ENCODE assay signal across 10 cellular contexts in the genomic region with DNA sequence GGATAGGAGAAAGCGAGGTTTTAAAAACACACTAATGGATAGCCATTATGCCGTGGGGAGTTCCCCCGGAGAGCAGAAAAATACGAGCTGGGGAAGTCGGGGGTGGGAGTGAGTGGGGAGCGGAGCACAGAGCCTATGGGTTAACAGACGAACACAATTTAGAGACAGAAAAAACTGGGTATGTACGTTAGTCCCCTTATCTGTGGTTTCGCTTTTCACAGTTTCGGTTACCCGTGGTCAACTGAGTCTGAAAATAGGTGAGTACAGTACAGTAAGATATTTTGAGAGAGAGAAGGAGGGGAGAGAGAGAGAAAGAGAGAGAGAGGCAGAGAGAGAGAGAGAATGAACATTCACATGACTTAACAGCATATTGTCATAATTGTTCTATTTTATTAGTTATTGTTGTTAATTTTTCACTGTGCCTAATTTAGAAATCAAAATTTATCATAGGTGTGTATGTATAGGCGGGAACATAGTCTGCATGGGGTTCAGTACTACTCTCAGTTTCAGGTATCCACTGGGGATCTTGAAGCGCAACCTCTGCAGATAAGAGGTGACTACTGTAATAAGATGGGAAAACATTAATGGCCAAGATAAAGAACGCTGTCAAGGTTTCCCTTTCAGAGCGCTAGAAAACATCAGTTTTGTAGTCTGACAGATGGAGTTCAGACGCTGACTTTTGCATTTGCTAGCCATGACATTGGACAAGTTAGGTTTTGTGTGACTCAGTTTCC.
DNase-seq lines count a peak whose midpoint lies in the region; ATAC-seq, FAIRE-seq and TF ChIP-seq lines count a peak whose summit lies in the region.
"Had no signal": no experiment of that assay in that cellular context is flagged by ENCODE, and none has a peak within 500 bp of the region (broad histone marks: within the 10 kb centered on the region; RNA-seq: fewer than 3 reads in every experiment).

No MANE protein-coding gene starts in this region.

- H3K27me3 ChIP-seq in neuronal stem cell (ENCODE audit: control insufficient read depth in 3 of 3, insufficient read depth in 3 of 3, low read depth in 1 of 3, low read length in 3 of 3): no peaks in the 10 kb centered on the region

- CTCF ChIA-PET in GM10248 (lab: Yijun Ruan, JAX): interaction anchor here (1.9 kb wide), 1 partner anchor 11 kb away, joined by 5 read pairs; no protein-coding TSS in a partner anchor

- peaks cover 20% of the 10 kb centered on the region for H3K27me3 Mint-ChIP-seq in activated naive CD8-positive, alpha-beta T cell treated with anti-CD3 and anti-CD28 coated beads, Interleukin-2, amount 10 ng/mL, durations not matched to agents 7 days and 5 days

- H3K9me3 Mint-ChIP-seq in activated naive CD8-positive, alpha-beta T cell treated with anti-CD3 and anti-CD28 coated beads, Interleukin-2, amount 10 ng/mL, durations not matched to agents 7 days and 5 days: no peaks in the 10 kb centered on the region

- no peak overlapping the region for H3K9ac ChIP-seq in neuronal stem cell (ENCODE audit: low read depth, low read length, poor library complexity)

- TF ChIP-seq CTCF in GM10248 (IDR thresholded peaks at IDR 0.05; ENCODE audit: control extremely low read depth, extremely low read depth, low read depth, missing control alignments) (no peak), GM20000 (IDR thresholded peaks at IDR 0.05; ENCODE audit: extremely low read depth, missing control alignments) (no peak)

- no peak overlapping the region for H3K27ac Mint-ChIP-seq in activated naive CD8-positive, alpha-beta T cell treated with anti-CD3 and anti-CD28 coated beads, Interleukin-2, amount 10 ng/mL, durations not matched to agents 7 days and 5 days

- H3K27ac ChIP-seq in neuronal stem cell (replicated peaks; ENCODE audit: low read length): no peak overlapping the region

- no peak overlapping the region for H2AK5ac ChIP-seq in neuronal stem cell (ENCODE audit: low read depth, low read length)

- H3K36me3 Mint-ChIP-seq in activated naive CD8-positive, alpha-beta T cell treated with anti-CD3 and anti-CD28 coated beads, Interleukin-2, amount 10 ng/mL, durations not matched to agents 7 days and 5 days: no peaks in the 10 kb centered on the region

- peak; percentile 84 for ATAC-seq in HG03135 (IDR thresholded peaks at IDR 0.05; ENCODE audit: unreplicated experiment)
- ATAC-seq in activated naive CD8-positive, alpha-beta T cell treated with anti-CD3 and anti-CD28 coated beads, Interleukin-2, amount 10 ng/mL, durations not matched to agents 7 days and 5 days (ENCODE audit: low read depth): no peak

- no peak for FAIRE-seq in GM19239 (lab: Jason Lieb, UNC)

- peak; percentile 50 for DNase-seq in GM10248 (ENCODE audit: extremely low spot score)
- DNase-seq in GM20000 (ENCODE audit: low spot score): peak; percentile 70
- DNase-seq in activated naive CD8-positive, alpha-beta T cell treated with anti-CD3 and anti-CD28 coated beads, Interleukin-2, amount 10 ng/mL, durations not matched to agents 7 days and 5 days: no peak
- DNase-seq in neuronal stem cell (ENCODE audit: low spot score): no peak
- DNase-seq in HuH-7 (ENCODE audit: low spot score): no peak
- DNase-seq in GM19239 (ENCODE audit: insufficient read length, low spot score): no peak
- no peak for DNase-seq in NCI-H146 (lab: John Stamatoyannopoulos, UW)
- DNase-seq: C1 segment of cervical spinal cord; stimulated activated CD4-positive, alpha-beta T cell treated with anti-CD3 and anti-CD28 coated beads, Interleukin-2, amount 100 ng/mL, for 48 hours had no signal

- no peak overlapping the region for H4K91ac ChIP-seq in neuronal stem cell (ENCODE audit: low read depth, low read length, poor library complexity)

- H3K4me2 ChIP-seq in neuronal stem cell (ENCODE audit: insufficient read depth, low read length, poor library complexity, severe bottlenecking): no peak overlapping the region

- no peak overlapping the region for H3K4me3 ChIP-seq in neuronal stem cell (ENCODE audit: low read length in 2 of 2)

- H3K4me3 Mint-ChIP-seq in activated naive CD8-positive, alpha-beta T cell treated with anti-CD3 and anti-CD28 coated beads, Interleukin-2, amount 10 ng/mL, durations not matched to agents 7 days and 5 days: peak overlapping the region; percentile 39

- WGBS in neuronal stem cell (ENCODE audit: extremely low coverage in 2 of 2, insufficient read length in 2 of 2, insufficient replicate concordance in 1 of 2), 2 donors: no CpG with 5 or more reads among the region's 16 CpGs

- no peaks in the 10 kb centered on the region for H3K36me3 ChIP-seq in neuronal stem cell (replicated peaks in 1 of 2; ENCODE audit: control insufficient read depth in 2 of 2, insufficient read depth in 2 of 2, low read length in 2 of 2)

- POLR2A ChIA-PET in GM10248 (lab: Yijun Ruan, JAX): no interaction called here
- POLR2A ChIA-PET in activated naive CD8-positive, alpha-beta T cell treated with anti-CD3 and anti-CD28 coated beads, Interleukin-2, amount 10 ng/mL, durations not matched to agents 7 days and 5 days (lab: Charles Lee): no interaction called here

- no peak overlapping the region for H2BK15ac ChIP-seq in neuronal stem cell (ENCODE audit: low read length)

- H3K23ac ChIP-seq in neuronal stem cell (ENCODE audit: low read depth, low read length, poor library complexity): no peak overlapping the region

- H2BK12ac ChIP-seq in neuronal stem cell (ENCODE audit: low read length): no peak overlapping the region

- H3K9me3 ChIP-seq in neuronal stem cell (replicated peaks in 1 of 2; ENCODE audit: control insufficient read depth in 2 of 2, insufficient read depth in 1 of 2, low read depth in 1 of 2, low read length in 2 of 2): no peaks in the 10 kb centered on the region

- H2AFZ ChIP-seq in neuronal stem cell (ENCODE audit: low read length): no peak overlapping the region

- no peaks in the 10 kb centered on the region for H3K79me1 ChIP-seq in neuronal stem cell (ENCODE audit: low read depth, low read length)

- no peak overlapping the region for H2BK120ac ChIP-seq in neuronal stem cell (ENCODE audit: low read depth, low read length)

- H3K4me1 ChIP-seq in neuronal stem cell (ENCODE audit: control insufficient read depth in 2 of 2, insufficient read depth in 1 of 2, low read depth in 1 of 2, low read length in 2 of 2): peaks cover 0 to 2% of the 10 kb centered on the region in 2 donors

- H2BK5ac ChIP-seq in neuronal stem cell (ENCODE audit: low read length): no peak overlapping the region

- H3K4ac ChIP-seq in neuronal stem cell (ENCODE audit: low read length): no peak overlapping the region

- no peak overlapping the region for H3K18ac ChIP-seq in neuronal stem cell (ENCODE audit: low read length)

- no peak overlapping the region for H4K8ac ChIP-seq in neuronal stem cell (ENCODE audit: low read depth, low read length)

- peaks cover 3% of the 10 kb centered on the region for H3K4me1 Mint-ChIP-seq in activated naive CD8-positive, alpha-beta T cell treated with anti-CD3 and anti-CD28 coated beads, Interleukin-2, amount 10 ng/mL, durations not matched to agents 7 days and 5 days

- no peak overlapping the region for H3K14ac ChIP-seq in neuronal stem cell (ENCODE audit: low read length)

Comparison
In these comparisons a context has a peak if more than half of its experiments do, and no peak if none do; other contexts are left out.
1. DNase-seq: peak in GM10248 (single experiment) and GM20000 (single experiment); none in activated naive CD8-positive, alpha-beta T cell treated with anti-CD3 and anti-CD28 coated beads, Interleukin-2, amount 10 ng/mL, durations not matched to agents 7 days and 5 days (single experiment), neuronal stem cell (single experiment), HuH-7 (single experiment), GM19239 (single experiment) and NCI-H146 (single experiment).